Comparison of ENCODE assay signal across 5 cellular contexts in genomic region chr17:28273341-28273740, GRCh38. TPM values are rescaled to one million over a fixed set of nuclear protein-coding genes. Genes with fewer than 3 reads are reported as not detected.
DNase-seq lines count a peak whose midpoint lies in the region; TF ChIP-seq lines count a peak whose summit lies in the region.
"Not testable (repeated sequence)": the region's sequence is repeated elsewhere in the genome, so short reads cannot be mapped to it uniquely, and the experiment has no call there.

No MANE protein-coding gene starts in this region.

- H3K4me1 ChIP-seq in endodermal cell (ENCODE audit: control insufficient read depth, insufficient read depth, low read length); right atrium auricular region: not testable (repeated sequence)
- peaks cover 20% of the 10 kb centered on the region for H3K4me1 ChIP-seq in parathyroid adenoma
- H3K4me1 ChIP-seq in trophoblast cell (ENCODE audit: control insufficient read depth in 1 of 2, insufficient read depth in 2 of 2, low read length in 2 of 2) = peaks cover 25 to 28% of the 10 kb centered on the region in 2 experiments

- not testable (repeated sequence) for H3K27ac ChIP-seq in endodermal cell (ENCODE audit: low read depth, low read length); right atrium auricular region; parathyroid adenoma
- peak overlapping the region; percentile 95 for H3K27ac ChIP-seq in trophoblast cell (ENCODE audit: low read depth, low read length)

- H3K36me3 ChIP-seq in endodermal cell (ENCODE audit: control insufficient read depth, insufficient read depth, low read length); right atrium auricular region; parathyroid adenoma (ENCODE audit: control insufficient read depth, insufficient read depth, low read length); trophoblast cell (ENCODE audit: control insufficient read depth in 1 of 2, insufficient read depth in 2 of 2, low read length in 2 of 2): not testable (repeated sequence)

- H3K4me3 ChIP-seq in endodermal cell (ENCODE audit: low read length); right atrium auricular region; parathyroid adenoma (ENCODE audit: low read depth, low read length); trophoblast cell (ENCODE audit: low read depth, low read length): not testable (repeated sequence)

- not testable (repeated sequence) for H3K27ac Mint-ChIP-seq in endodermal cell

- not testable (repeated sequence) for H2AK5ac ChIP-seq in trophoblast cell (ENCODE audit: low read length)

- peaks cover 31% of the 10 kb centered on the region for H3K79me1 ChIP-seq in trophoblast cell (ENCODE audit: low read length)

- peak; percentile 22 for DNase-seq in endodermal cell
- peak; percentile 4 for DNase-seq in right atrium auricular region (ENCODE audit: low spot score)
- DNase-seq in islet precursor cell = peak; percentile 39
- DNase-seq in trophoblast cell = not testable (repeated sequence)

- H2BK5ac ChIP-seq in trophoblast cell (ENCODE audit: low read depth, low read length, poor library complexity) = peak overlapping the region; percentile 6

- H3K9me3 ChIP-seq in endodermal cell (ENCODE audit: control insufficient read depth, low read length); right atrium auricular region; parathyroid adenoma (ENCODE audit: control insufficient read depth, low read length); trophoblast cell (ENCODE audit: insufficient read depth, low read depth, low read length): not testable (repeated sequence)

- not testable (repeated sequence) for H3K9me3 Mint-ChIP-seq in endodermal cell

- H3K23ac ChIP-seq in trophoblast cell (ENCODE audit: low read length) = not testable (repeated sequence)

- not testable (repeated sequence) for H3K27me3 ChIP-seq in endodermal cell (ENCODE audit: control insufficient read depth, insufficient read depth, low read length, poor library complexity, severe bottlenecking); right atrium auricular region; parathyroid adenoma (ENCODE audit: control insufficient read depth, insufficient read depth, low read length); trophoblast cell (ENCODE audit: insufficient read depth, low read length)

- not testable (repeated sequence) for H3K18ac ChIP-seq in trophoblast cell (ENCODE audit: low read length)

- H4K91ac ChIP-seq in trophoblast cell (ENCODE audit: low read depth, low read length) = peak overlapping the region; percentile 58

- 82 to 84% methylated on average over 4 to 5 of the region's 5 CpGs for WGBS in endodermal cell (ENCODE audit: insufficient coverage in 1 of 2, insufficient read length in 1 of 2), 2 experiments
- no CpG with 5 or more reads among the region's 5 CpGs for WGBS in trophoblast cell (ENCODE audit: extremely low coverage, insufficient coverage, insufficient read length)

- H3K4me3 Mint-ChIP-seq in endodermal cell = not testable (repeated sequence)

- not testable (repeated sequence) for H3K14ac ChIP-seq in trophoblast cell (ENCODE audit: low read length)

- not testable (repeated sequence) for H3K9ac ChIP-seq in endodermal cell (ENCODE audit: extremely low read depth, low read length, poor library complexity, severe bottlenecking); parathyroid adenoma; trophoblast cell (ENCODE audit: low read length)

- H3K79me2 ChIP-seq in parathyroid adenoma; trophoblast cell (ENCODE audit: control insufficient read depth, insufficient read depth, low read length, poor library complexity): not testable (repeated sequence)

- not testable (repeated sequence) for H3K4me1 Mint-ChIP-seq in endodermal cell

- peak overlapping the region; percentile 83 for H2AFZ ChIP-seq in parathyroid adenoma
- H2AFZ ChIP-seq in trophoblast cell (ENCODE audit: insufficient read depth, low read length, poor library complexity) = not testable (repeated sequence)

- H3K27me3 Mint-ChIP-seq in endodermal cell (ENCODE audit: insufficient read depth) = peaks cover 23% of the 10 kb centered on the region

- H2BK12ac ChIP-seq in trophoblast cell (ENCODE audit: low read length) = not testable (repeated sequence)

- TF ChIP-seq CTCF in endodermal cell (conservative IDR thresholded peaks at IDR 0.05); right atrium auricular region (IDR thresholded peaks at IDR 0.05); parathyroid adenoma (IDR thresholded peaks at IDR 0.05): not testable (repeated sequence)

- H4K8ac ChIP-seq in trophoblast cell (ENCODE audit: low read depth, low read length) = not testable (repeated sequence)

- H3K4me2 ChIP-seq in parathyroid adenoma (ENCODE audit: low read length); trophoblast cell (ENCODE audit: low read length): not testable (repeated sequence)

- H3K36me3 Mint-ChIP-seq in endodermal cell (ENCODE audit: low read depth) = not testable (repeated sequence)

- not testable (repeated sequence) for H3K4ac ChIP-seq in trophoblast cell (ENCODE audit: low read depth, low read length)

- H2BK120ac ChIP-seq in trophoblast cell (ENCODE audit: insufficient read depth, low read length, poor library complexity) = not testable (repeated sequence)

- not testable (repeated sequence) for H4K12ac ChIP-seq in trophoblast cell (ENCODE audit: low read depth, low read length)

RNA-seq across cellular contexts. Expression of gene TMEM97, which starts 45.7 kb away (rescaled TPM):
- total RNA-seq in endodermal cell (10 to 100 TPM; 72.1 to 80.7 TPM), right atrium auricular region (1 to 10 TPM; 3.2 to 3.4 TPM)
- 137 TPM for polyA plus RNA-seq in endodermal cell (2013, experiment 1 of 2)
- 133 TPM for polyA plus RNA-seq in endodermal cell (2013, experiment 2 of 2)
- 334 and 337 TPM in 2 replicates for polyA plus RNA-seq in trophoblast cell (2013)

Comparison
In these comparisons a context has a peak if more than half of its experiments do, and no peak if none do; other contexts are left out.
1. RNA of gene TMEM97, which starts 45.7 kb away (total RNA-seq): 72.1 to 80.7 TPM in endodermal cell; 3.2 to 3.4 TPM in right atrium auricular region; every median in the first group is over 10 times any median in the second.